Comparison of ENCODE assay signal across 8 cellular contexts in the genomic region with DNA sequence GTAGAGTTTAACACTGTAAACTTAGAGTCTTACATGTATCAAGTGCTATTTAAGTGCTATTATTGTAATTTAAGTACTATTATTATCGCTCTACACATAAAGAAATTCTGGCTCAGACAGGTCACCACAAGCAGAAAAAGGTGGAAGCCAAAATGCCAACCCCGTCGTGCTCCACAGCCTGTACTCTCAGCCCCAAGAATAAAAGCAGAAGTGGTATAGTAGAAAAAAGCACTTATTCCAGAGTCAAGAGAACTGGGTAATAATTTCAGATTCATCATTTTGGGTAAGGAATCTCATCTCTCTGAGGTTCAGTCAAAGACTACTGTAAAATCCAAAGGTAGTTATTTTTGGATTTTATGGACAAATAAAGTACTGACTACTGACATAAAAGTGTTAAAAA. TPM values are rescaled to one million over a fixed set of nuclear protein-coding genes. Genes with fewer than 3 reads are reported as not detected.
DNase-seq lines count a peak whose midpoint lies in the region; ATAC-seq and TF ChIP-seq lines count a peak whose summit lies in the region.

No MANE protein-coding gene starts in this region.

- H4K20me1 ChIP-seq in neural cell (ENCODE audit: insufficient read depth): no peaks in the 10 kb centered on the region

- H3K9me3 ChIP-seq in A673 (ENCODE audit: low read depth, low read length, poor library complexity, severe bottlenecking): no peaks in the 10 kb centered on the region
- no peaks in the 10 kb centered on the region for H3K9me3 ChIP-seq in neural cell (ENCODE audit: low read length)

- DNase-seq in A673 (ENCODE audit: low spot score): no peak
- DNase-seq in NCI-H2029 (lab: John Stamatoyannopoulos, UW): peak; percentile 57
- DNase-seq in central memory CD8-positive, alpha-beta T cell (ENCODE audit: low spot score in 2 of 2): no peak
- no peak for DNase-seq in NCI-H2196 treated with DMSO at 0.1 percent for 48 hours (lab: John Stamatoyannopoulos, UW; ENCODE audit: unreplicated experiment)
- no peak for DNase-seq in H4 (ENCODE audit: low spot score)

- H3K4me1 ChIP-seq in A673 (ENCODE audit: insufficient read depth, low read length, poor library complexity, severe bottlenecking): peaks cover 21% of the 10 kb centered on the region

- H2AFZ ChIP-seq in neural cell (ENCODE audit: low read depth, low read length): no peak overlapping the region

- H3K9ac ChIP-seq in neural cell (ENCODE audit: low read length): peak overlapping the region; percentile 78

- TF ChIP-seq EP300 in neural cell (conservative IDR thresholded peaks at IDR 0.05; ENCODE audit: poor library complexity, severe bottlenecking): no peak

- H3K27ac ChIP-seq in A673 (ENCODE audit: low read depth, low read length, poor library complexity, severe bottlenecking) (no peak overlapping the region), neural cell (ENCODE audit: low read length) (no peak overlapping the region)

- peaks cover 10% of the 10 kb centered on the region for H3K27me3 Mint-ChIP-seq in central memory CD8-positive, alpha-beta T cell

- CTCF ChIA-PET in A673 (lab: Charles Lee): no interaction called here

- no peaks in the 10 kb centered on the region for H3K27me3 ChIP-seq in A673 (replicated peaks; ENCODE audit: insufficient read depth, low read depth, low read length, poor library complexity)
- no peaks in the 10 kb centered on the region for H3K27me3 ChIP-seq in neural cell (ENCODE audit: insufficient read depth, low read depth, low read length)

- peak overlapping the region; percentile 76 for H3K4me3 ChIP-seq in A673 (ENCODE audit: low read depth, low read length, poor library complexity, severe bottlenecking)
- H3K4me3 ChIP-seq in neural cell (ENCODE audit: low read length): peak overlapping the region; percentile 75

- TF ChIP-seq RAD21 in neural cell (conservative IDR thresholded peaks at IDR 0.05): no peak

- ATAC-seq in GM19372 (IDR thresholded peaks at IDR 0.05; ENCODE audit: low read depth, unreplicated experiment) (peak; percentile 27), GM18858 (IDR thresholded peaks at IDR 0.05; ENCODE audit: unreplicated experiment) (no peak)
- ATAC-seq in central memory CD8-positive, alpha-beta T cell (replicated peaks; ENCODE audit: extremely low read depth, poor library complexity, severe bottlenecking): no peak

- peaks cover 53% of the 10 kb centered on the region for H3K79me2 ChIP-seq in neural cell (replicated peaks; ENCODE audit: insufficient read depth, low read length)

- intact Hi-C loops in A673 (cut with micrococcal nuclease; ENCODE audit: unreplicated experiment): no loop called here

- TF ChIP-seq CTCF in A673 (conservative IDR thresholded peaks at IDR 0.05; ENCODE audit: low read depth, low read length) (no peak), neural cell (IDR thresholded peaks at IDR 0.05; ENCODE audit: poor library complexity, severe bottlenecking) (no peak)

- no peaks in the 10 kb centered on the region for H3F3A ChIP-seq in neural cell (ENCODE audit: insufficient read depth, low read length, poor library complexity, severe bottlenecking)

- H3K9me2 ChIP-seq in neural cell (ENCODE audit: insufficient read depth, low read length): no peaks in the 10 kb centered on the region

- H3K4me3 Mint-ChIP-seq in central memory CD8-positive, alpha-beta T cell: peak overlapping the region; percentile 96

- POLR2A ChIA-PET in A673 (lab: Charles Lee; ENCODE audit: low non-redundant PET): interaction anchor here (1.1 kb wide), 1 partner anchor 97 kb away, joined by 3 read pairs; the partner anchor contains the start of gene RWDD1

- peaks cover 18% of the 10 kb centered on the region for H3K36me3 Mint-ChIP-seq in central memory CD8-positive, alpha-beta T cell (ENCODE audit: insufficient read depth)

- peak overlapping the region; percentile 95 for H3K27ac Mint-ChIP-seq in central memory CD8-positive, alpha-beta T cell (ENCODE audit: low read depth)

- no peaks in the 10 kb centered on the region for H3K36me3 ChIP-seq in A673 (ENCODE audit: insufficient read depth, low read length, poor library complexity, severe bottlenecking)
- H3K36me3 ChIP-seq in neural cell (ENCODE audit: insufficient read depth, low read length): no peaks in the 10 kb centered on the region

- peaks cover 49% of the 10 kb centered on the region for H3K4me1 Mint-ChIP-seq in central memory CD8-positive, alpha-beta T cell

- no TSS peak for BruUV-seq in A673 (replicated peaks; lab: Mats Ljungman, UMichigan)

- H3K4me2 ChIP-seq in neural cell (ENCODE audit: low read length): peak overlapping the region; percentile 94

- H3K9me3 Mint-ChIP-seq in central memory CD8-positive, alpha-beta T cell: no peaks in the 10 kb centered on the region

TF ChIP-seq in neural cell, 6 proteins besides CTCF, POLR2A, EP300 and RAD21:
- TF ChIP-seq TAF1 (IDR thresholded peaks at IDR 0.05; ENCODE audit: low read depth): no peak
- no peak for TF ChIP-seq EZH2 (IDR thresholded peaks at IDR 0.05; ENCODE audit: borderline replicate concordance, insufficient read depth, low read length, poor library complexity, severe bottlenecking)
- no peak for TF ChIP-seq SMC3 (conservative IDR thresholded peaks at IDR 0.05; ENCODE audit: poor library complexity)
- TF ChIP-seq POLR2AphosphoS5 (IDR thresholded peaks at IDR 0.05): no peak

RNA-seq across cellular contexts. Expression of gene ZUP1, which starts 0.9 kb away (rescaled TPM):
- total RNA-seq in A673 (2021): 18.2 and 19.0 TPM in 2 replicates
- 50.5 and 52.1 TPM in 2 replicates for polyA plus RNA-seq in neural cell
- 57.9 and 58.7 TPM in 2 replicates for polyA minus RNA-seq in neural cell
- 9.9 and 10.7 TPM in 2 replicates for total RNA-seq in H4 (2014; rRNA removed; shearing (Covaris generic))

RNA-seq across cellular contexts. Expression of gene KPNA5, which starts 13.4 kb away (rescaled TPM):
- 17.3 and 19.4 TPM in 2 replicates for total RNA-seq in A673 (2021)
- 45.0 and 48.5 TPM in 2 replicates for polyA plus RNA-seq in neural cell
- polyA minus RNA-seq in neural cell: 59.4 and 95.7 TPM in 2 replicates
- total RNA-seq in H4 (2014; rRNA removed; shearing (Covaris generic)): 2.6 and 3.4 TPM in 2 replicates

RNA-seq across cellular contexts. Expression of gene RSPH4A, which starts 51.3 kb away (rescaled TPM):
- 0.24 and 0.26 TPM in 2 replicates for total RNA-seq in A673 (2021)
- polyA plus RNA-seq in neural cell: 10.2 and 11.0 TPM in 2 replicates
- polyA minus RNA-seq in neural cell: 9.7 and 10.0 TPM in 2 replicates
- 0.06 and 0.27 TPM in 2 replicates for total RNA-seq in H4 (2014; rRNA removed; shearing (Covaris generic))
